31 cellular contexts compared by ENCODE assay signal in genomic region chr1:79037085-79037484, GRCh38. TPM values are rescaled to one million over a fixed set of nuclear protein-coding genes. Genes with fewer than 3 reads are reported as not detected.
"Had no signal": no experiment of that assay in that cellular context is flagged by ENCODE, and none has a peak within 500 bp of the region (broad histone marks: within the 10 kb centered on the region; RNA-seq: fewer than 3 reads in every experiment).

No MANE protein-coding gene starts in this region.

- H3K27me3 ChIP-seq: ascending aorta, breast epithelium, gastrocnemius medialis, heart left ventricle had no signal

- H3K36me3 ChIP-seq: ascending aorta, breast epithelium, gastrocnemius medialis, heart left ventricle had no signal

- H3K4me3 ChIP-seq: ascending aorta, breast epithelium, coronary artery, dorsolateral prefrontal cortex, gastrocnemius medialis, heart left ventricle had no signal

- ATAC-seq: activated CD4-positive, alpha-beta T cell treated with anti-CD3 and anti-CD28 coated beads for 36 hours; activated CD8-positive, alpha-beta memory T cell treated with anti-CD3 and anti-CD28 coated beads, Interleukin-2, amount 10 ng/mL, durations not matched to agents 7 days and 5 days; activated CD8-positive, alpha-beta T cell treated with anti-CD3 and anti-CD28 coated beads, Interleukin-2, amount 10 ng/mL, durations not matched to agents 7 days and 5 days; activated naive CD4-positive, alpha-beta T cell treated with anti-CD3 and anti-CD28 coated beads, Interleukin-2, amount 50 U/mL, for 72 hours; esophagus mucosa; gastrocnemius medialis; heart left ventricle; T-helper 17 cell had no signal

- DNase-seq: activated CD4-positive, alpha-beta memory T cell treated with anti-CD3 and anti-CD28 coated beads for 36 hours; activated CD4-positive, alpha-beta T cell treated with anti-CD3 and anti-CD28 coated beads for 36 hours; activated CD4-positive, alpha-beta T cell treated with anti-CD3 and anti-CD28 coated beads, Interleukin-2, amount 10 ng/mL, durations not matched to agents 24 days and 14 days; activated CD4-positive, CD25-positive, alpha-beta regulatory T cell; activated CD4-positive, CD25-positive, alpha-beta regulatory T cell treated with anti-CD3 and anti-CD28 coated beads, Interleukin-2, amount 50 U/mL, for 72 hours; activated CD8-positive, alpha-beta memory T cell treated with anti-CD3 and anti-CD28 coated beads, Interleukin-2, amount 10 ng/mL, durations not matched to agents 7 days and 5 days; activated CD8-positive, alpha-beta memory T cell treated with anti-CD3 and anti-CD28 coated beads, Interleukin-2, amount 50 U/mL, for 4 hours; activated CD8-positive, alpha-beta T cell treated with anti-CD3 and anti-CD28 coated beads, Interleukin-2, amount 10 ng/mL, durations not matched to agents 7 days and 5 days; activated effector memory CD4-positive, alpha-beta T cell treated with anti-CD3 and anti-CD28 coated beads, Interleukin-2, amount 50 U/mL, for 16 hours; activated naive CD4-positive, alpha-beta T cell; activated naive CD4-positive, alpha-beta T cell treated with anti-CD3 and anti-CD28 coated beads, Interleukin-2, amount 10 ng/mL, durations not matched to agents 7 days and 5 days; activated naive CD8-positive, alpha-beta T cell treated with anti-CD3 and anti-CD28 coated beads, Interleukin-2, amount 10 ng/mL, durations not matched to agents 7 days and 5 days; activated T-cell treated with anti-CD3 and anti-CD28 coated beads, Interleukin-2, amount 50 U/mL, for 1 hour; activated T-cell treated with anti-CD3 and anti-CD28 coated beads, Interleukin-2, amount 50 U/mL, for 48 hours; dorsolateral prefrontal cortex; effector memory CD4-positive, alpha-beta T cell; endodermal cell; foreskin fibroblast; gastrocnemius medialis; glutamatergic neuron; heart left ventricle; T-helper 17 cell; T1000 had no signal

RNA-seq across cellular contexts. Expression of gene ADGRL4, which starts 30.6 kb away (rescaled TPM):
- total RNA-seq: activated CD4-positive, alpha-beta memory T cell treated with anti-CD3 and anti-CD28 coated beads for 36 hours; activated CD4-positive, alpha-beta T cell treated with anti-CD3 and anti-CD28 coated beads for 36 hours; activated CD4-positive, alpha-beta T cell treated with anti-CD3 and anti-CD28 coated beads, Interleukin-2, amount 10 ng/mL, durations not matched to agents 24 days and 14 days; activated CD8-positive, alpha-beta memory T cell treated with anti-CD3 and anti-CD28 coated beads for 36 hours; activated CD8-positive, alpha-beta memory T cell treated with anti-CD3 and anti-CD28 coated beads, Interleukin-2, amount 10 ng/mL, durations not matched to agents 7 days and 5 days; activated CD8-positive, alpha-beta T cell treated with anti-CD3 and anti-CD28 coated beads, Interleukin-2, amount 10 ng/mL, durations not matched to agents 7 days and 5 days; activated naive CD4-positive, alpha-beta T cell treated with anti-CD3 and anti-CD28 coated beads, Interleukin-2, amount 50 U/mL, for 72 hours; activated naive CD8-positive, alpha-beta T cell treated with anti-CD3 and anti-CD28 coated beads, Interleukin-2, amount 10 ng/mL, durations not matched to agents 7 days and 5 days; activated T-helper 1 cell treated with anti-CD3 and anti-CD28 coated beads, Interleukin-12 subunit alpha, Interleukin-12 subunit beta, Interleukin-2, Interleukin-4 antibody, amounts not matched to agents 30 ng/mL and 10 ng/mL and 1 ng/mL, durations not matched to agents 14 hours and 24 hours and 36 hours; activated T-helper 2 cell treated with anti-CD3 and anti-CD28 coated beads, Interferon-gamma antibody, Interleukin-2, Interleukin-4, amounts not matched to agents 10 μg/mL and 5 μg/mL and 100 μg/mL, durations not matched to agents 14 hours and 24 hours and 36 hours; T-helper 17 cell had no signal
